ENCODE assay signal across 6 cellular contexts in the genomic region with DNA sequence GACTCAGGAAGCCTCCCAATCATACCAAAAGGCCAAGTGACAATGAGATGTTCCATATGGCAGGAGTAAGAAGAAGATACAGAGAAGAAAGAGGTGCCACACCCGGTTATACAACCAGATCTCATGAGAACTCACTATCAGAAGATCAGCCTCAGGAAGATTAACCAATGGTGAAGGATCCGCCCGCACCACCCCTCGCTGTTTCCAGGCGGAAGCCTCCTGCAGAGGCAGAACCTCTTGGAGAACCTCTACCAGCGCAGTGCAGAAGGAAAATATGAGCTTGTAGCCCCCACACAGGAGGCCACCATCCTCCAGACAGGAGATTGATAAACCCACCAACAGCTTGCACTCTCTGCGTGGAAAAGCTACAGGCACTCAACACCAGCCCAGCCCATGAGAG.
"Had no signal": no experiment of that assay in that cellular context is flagged by ENCODE, and none has a peak within 500 bp of the region (broad histone marks: within the 10 kb centered on the region; RNA-seq: fewer than 3 reads in every experiment).

No MANE protein-coding gene starts in this region.

- H3K27ac ChIP-seq: HL-60 had no signal

- FAIRE-seq: HepG2, HTR-8/SVneo had no signal

- DNase-seq: IMR-90, KBM-7, KG1 had no signal

- ATAC-seq: HepG2 had no signal
